In the genomic region with DNA sequence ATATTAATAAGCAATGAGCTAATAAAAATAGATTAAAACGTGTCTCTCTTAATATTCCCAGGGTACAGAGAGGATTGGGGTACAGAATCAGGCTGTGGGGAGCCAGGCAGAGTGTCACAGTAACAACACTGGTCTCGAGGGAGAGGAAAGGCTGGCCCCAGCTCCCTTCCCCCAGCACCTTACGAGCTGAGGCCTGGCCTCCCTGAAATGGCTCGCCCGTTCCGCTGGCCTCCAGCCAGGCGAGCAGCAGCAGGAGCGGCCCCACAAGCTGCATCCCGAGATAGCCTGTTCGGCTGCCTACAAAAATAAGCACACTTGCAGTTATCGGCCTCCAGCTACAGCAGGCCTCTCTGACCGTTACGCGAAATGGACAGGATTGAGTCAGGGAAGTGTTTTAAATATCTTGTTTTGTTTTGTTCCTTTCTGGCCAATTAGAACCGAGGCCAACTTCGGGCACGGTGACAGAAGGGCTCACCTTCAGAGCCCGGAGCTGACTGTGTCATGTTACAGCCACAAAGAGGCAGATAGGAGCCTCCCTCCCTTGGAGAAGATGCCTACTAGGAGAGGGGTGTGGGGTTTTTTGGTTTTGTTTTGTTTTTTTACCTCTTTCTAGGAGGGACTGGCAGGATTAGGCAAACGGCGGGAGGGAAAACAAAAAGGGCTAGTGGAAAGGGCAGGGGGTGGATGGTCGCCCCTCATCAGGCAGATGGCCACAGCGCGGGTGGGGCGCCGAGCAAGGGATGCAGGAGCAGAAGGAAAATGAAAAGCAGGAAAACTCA, we compare ENCODE assay signal across 1 cellular context.
TF ChIP-seq lines count a peak whose summit lies in the region.

No MANE protein-coding gene starts in this region.

TF ChIP-seq in HEK293, 187 proteins besides CTCF, POLR2A, EP300 and RAD21 (continued from another document and continues in another):
- TF ChIP-seq, protein P1, sequence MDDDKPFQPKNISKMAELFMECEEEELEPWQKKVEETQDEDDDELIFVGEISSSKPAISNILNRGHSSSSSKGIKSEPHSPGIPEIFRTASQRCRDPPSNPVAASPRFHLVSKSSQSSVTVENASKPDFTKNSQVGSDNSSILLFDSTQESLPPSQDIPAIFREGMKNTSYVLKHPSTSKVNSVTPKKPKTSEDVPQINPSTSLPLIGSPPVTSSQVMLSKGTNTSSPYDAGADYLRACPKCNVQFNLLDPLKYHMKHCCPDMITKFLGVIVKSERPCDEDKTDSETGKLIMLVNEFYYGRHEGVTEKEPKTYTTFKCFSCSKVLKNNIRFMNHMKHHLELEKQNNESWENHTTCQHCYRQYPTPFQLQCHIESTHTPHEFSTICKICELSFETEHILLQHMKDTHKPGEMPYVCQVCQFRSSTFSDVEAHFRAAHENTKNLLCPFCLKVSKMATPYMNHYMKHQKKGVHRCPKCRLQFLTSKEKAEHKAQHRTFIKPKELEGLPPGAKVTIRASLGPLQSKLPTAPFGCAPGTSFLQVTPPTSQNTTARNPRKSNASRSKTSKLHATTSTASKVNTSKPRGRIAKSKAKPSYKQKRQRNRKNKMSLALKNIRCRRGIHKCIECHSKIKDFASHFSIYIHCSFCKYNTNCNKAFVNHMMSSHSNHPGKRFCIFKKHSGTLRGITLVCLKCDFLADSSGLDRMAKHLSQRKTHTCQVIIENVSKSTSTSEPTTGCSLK (tag by site-specific recombination; IDR thresholded peaks at IDR 0.05) = no peak
- no peak for TF ChIP-seq ZSCAN16 (tag by site-specific recombination; IDR thresholded peaks at IDR 0.05)
- no peak for TF ChIP-seq ZNF292 (tag by site-specific recombination; IDR thresholded peaks at IDR 0.05; ENCODE audit: borderline replicate concordance, low read depth)
- 0 out of 2 replicates have a peak, but pooled peaks have one; percentile 32 for TF ChIP-seq ZNF184 (tag by site-specific recombination; IDR thresholded peaks at IDR 0.05)
- no peak for TF ChIP-seq ZNF211 (tag by site-specific recombination; IDR thresholded peaks at IDR 0.05; ENCODE audit: low read depth)
- no peak for TF ChIP-seq MEIS1 (CRISPR knock-in tag; IDR thresholded peaks at IDR 0.05; ENCODE audit: borderline replicate concordance)
- TF ChIP-seq ZNF426 (tag by site-specific recombination; IDR thresholded peaks at IDR 0.05) = no peak
- no peak for TF ChIP-seq ZNF19 (tag by site-specific recombination; IDR thresholded peaks at IDR 0.05; ENCODE audit: low read depth)
- TF ChIP-seq ZNF76 (tag by site-specific recombination; IDR thresholded peaks at IDR 0.05; ENCODE audit: borderline replicate concordance, low read depth) = peak; percentile 16; the same call in 1 of the 2 replicates
- no peak for TF ChIP-seq ZNF585B (tag by site-specific recombination; IDR thresholded peaks at IDR 0.05)
- TF ChIP-seq ZNF530 (tag by site-specific recombination; IDR thresholded peaks at IDR 0.05; ENCODE audit: low read depth) = no peak
- TF ChIP-seq EGR2 (tag by site-specific recombination; IDR thresholded peaks at IDR 0.05; ENCODE audit: low read depth) = no peak
- TF ChIP-seq GLI4 (tag by site-specific recombination; IDR thresholded peaks at IDR 0.05) = no peak
- TF ChIP-seq ZNF239 (tag by site-specific recombination; IDR thresholded peaks at IDR 0.05) = no peak
- TF ChIP-seq, protein P2, sequence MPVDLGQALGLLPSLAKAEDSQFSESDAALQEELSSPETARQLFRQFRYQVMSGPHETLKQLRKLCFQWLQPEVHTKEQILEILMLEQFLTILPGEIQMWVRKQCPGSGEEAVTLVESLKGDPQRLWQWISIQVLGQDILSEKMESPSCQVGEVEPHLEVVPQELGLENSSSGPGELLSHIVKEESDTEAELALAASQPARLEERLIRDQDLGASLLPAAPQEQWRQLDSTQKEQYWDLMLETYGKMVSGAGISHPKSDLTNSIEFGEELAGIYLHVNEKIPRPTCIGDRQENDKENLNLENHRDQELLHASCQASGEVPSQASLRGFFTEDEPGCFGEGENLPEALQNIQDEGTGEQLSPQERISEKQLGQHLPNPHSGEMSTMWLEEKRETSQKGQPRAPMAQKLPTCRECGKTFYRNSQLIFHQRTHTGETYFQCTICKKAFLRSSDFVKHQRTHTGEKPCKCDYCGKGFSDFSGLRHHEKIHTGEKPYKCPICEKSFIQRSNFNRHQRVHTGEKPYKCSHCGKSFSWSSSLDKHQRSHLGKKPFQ (tag by site-specific recombination; IDR thresholded peaks at IDR 0.05) = peak; percentile 11; the same call in 1 of the 2 replicates
- no peak for TF ChIP-seq SETDB1 (IDR thresholded peaks at IDR 0.05; ENCODE audit: insufficient read length, low read length)
- TF ChIP-seq ZNF302 (tag by site-specific recombination; IDR thresholded peaks at IDR 0.05; ENCODE audit: low read depth) = no peak; the same call in 1 of the 2 replicates
- TF ChIP-seq, protein P3, sequence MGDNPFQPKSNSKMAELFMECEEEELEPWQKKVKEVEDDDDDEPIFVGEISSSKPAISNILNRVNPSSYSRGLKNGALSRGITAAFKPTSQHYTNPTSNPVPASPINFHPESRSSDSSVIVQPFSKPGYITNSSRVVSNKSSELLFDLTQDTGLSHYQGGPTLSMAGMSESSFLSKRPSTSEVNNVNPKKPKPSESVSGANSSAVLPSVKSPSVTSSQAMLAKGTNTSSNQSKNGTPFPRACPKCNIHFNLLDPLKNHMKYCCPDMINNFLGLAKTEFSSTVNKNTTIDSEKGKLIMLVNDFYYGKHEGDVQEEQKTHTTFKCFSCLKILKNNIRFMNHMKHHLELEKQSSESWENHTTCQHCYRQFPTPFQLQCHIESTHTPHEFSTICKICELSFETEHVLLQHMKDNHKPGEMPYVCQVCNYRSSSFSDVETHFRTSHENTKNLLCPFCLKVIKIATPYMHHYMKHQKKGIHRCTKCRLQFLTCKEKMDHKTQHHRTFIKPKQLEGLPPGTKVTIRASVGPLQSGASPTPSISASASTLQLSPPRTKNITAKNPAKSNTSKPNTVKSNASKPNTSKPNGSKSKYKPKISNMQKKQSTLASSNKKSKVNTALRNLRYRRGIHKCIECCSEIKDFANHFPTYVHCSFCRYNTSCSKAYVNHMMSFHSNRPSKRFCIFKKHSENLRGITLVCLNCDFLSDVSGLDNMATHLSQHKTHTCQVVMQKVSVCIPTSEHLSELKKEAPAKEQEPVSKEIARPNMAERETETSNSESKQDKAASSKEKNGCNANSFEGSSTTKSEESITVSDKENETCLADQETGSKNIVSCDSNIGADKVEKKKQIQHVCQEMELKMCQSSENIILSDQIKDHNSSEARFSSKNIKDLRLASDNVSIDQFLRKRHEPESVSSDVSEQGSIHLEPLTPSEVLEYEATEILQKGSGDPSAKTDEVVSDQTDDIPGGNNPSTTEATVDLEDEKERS (tag by site-specific recombination; IDR thresholded peaks at IDR 0.05) = no peak
- no peak for TF ChIP-seq ZNF555 (tag by site-specific recombination; conservative IDR thresholded peaks at IDR 0.05)
- 0 out of 2 replicates have a peak, but pooled peaks have one; percentile 14 for TF ChIP-seq ZSCAN23 (tag by site-specific recombination; IDR thresholded peaks at IDR 0.05)
- TF ChIP-seq, protein P4, sequence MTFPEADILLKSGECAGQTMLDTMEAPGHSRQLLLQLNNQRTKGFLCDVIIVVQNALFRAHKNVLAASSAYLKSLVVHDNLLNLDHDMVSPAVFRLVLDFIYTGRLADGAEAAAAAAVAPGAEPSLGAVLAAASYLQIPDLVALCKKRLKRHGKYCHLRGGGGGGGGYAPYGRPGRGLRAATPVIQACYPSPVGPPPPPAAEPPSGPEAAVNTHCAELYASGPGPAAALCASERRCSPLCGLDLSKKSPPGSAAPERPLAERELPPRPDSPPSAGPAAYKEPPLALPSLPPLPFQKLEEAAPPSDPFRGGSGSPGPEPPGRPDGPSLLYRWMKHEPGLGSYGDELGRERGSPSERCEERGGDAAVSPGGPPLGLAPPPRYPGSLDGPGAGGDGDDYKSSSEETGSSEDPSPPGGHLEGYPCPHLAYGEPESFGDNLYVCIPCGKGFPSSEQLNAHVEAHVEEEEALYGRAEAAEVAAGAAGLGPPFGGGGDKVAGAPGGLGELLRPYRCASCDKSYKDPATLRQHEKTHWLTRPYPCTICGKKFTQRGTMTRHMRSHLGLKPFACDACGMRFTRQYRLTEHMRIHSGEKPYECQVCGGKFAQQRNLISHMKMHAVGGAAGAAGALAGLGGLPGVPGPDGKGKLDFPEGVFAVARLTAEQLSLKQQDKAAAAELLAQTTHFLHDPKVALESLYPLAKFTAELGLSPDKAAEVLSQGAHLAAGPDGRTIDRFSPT (tag by site-specific recombination; IDR thresholded peaks at IDR 0.05) = peak; percentile 70; the same call in 1 of the 2 replicates
- no peak for TF ChIP-seq ZNF549 (tag by site-specific recombination; IDR thresholded peaks at IDR 0.05)
- TF ChIP-seq ZEB2 (tag by site-specific recombination; IDR thresholded peaks at IDR 0.05) = peak; percentile 70
- TF ChIP-seq ZNF404 (tag by site-specific recombination; IDR thresholded peaks at IDR 0.05) = no peak
- peak; percentile 98 for TF ChIP-seq ZSCAN30 (tag by site-specific recombination; IDR thresholded peaks at IDR 0.05)
- TF ChIP-seq, protein P5, sequence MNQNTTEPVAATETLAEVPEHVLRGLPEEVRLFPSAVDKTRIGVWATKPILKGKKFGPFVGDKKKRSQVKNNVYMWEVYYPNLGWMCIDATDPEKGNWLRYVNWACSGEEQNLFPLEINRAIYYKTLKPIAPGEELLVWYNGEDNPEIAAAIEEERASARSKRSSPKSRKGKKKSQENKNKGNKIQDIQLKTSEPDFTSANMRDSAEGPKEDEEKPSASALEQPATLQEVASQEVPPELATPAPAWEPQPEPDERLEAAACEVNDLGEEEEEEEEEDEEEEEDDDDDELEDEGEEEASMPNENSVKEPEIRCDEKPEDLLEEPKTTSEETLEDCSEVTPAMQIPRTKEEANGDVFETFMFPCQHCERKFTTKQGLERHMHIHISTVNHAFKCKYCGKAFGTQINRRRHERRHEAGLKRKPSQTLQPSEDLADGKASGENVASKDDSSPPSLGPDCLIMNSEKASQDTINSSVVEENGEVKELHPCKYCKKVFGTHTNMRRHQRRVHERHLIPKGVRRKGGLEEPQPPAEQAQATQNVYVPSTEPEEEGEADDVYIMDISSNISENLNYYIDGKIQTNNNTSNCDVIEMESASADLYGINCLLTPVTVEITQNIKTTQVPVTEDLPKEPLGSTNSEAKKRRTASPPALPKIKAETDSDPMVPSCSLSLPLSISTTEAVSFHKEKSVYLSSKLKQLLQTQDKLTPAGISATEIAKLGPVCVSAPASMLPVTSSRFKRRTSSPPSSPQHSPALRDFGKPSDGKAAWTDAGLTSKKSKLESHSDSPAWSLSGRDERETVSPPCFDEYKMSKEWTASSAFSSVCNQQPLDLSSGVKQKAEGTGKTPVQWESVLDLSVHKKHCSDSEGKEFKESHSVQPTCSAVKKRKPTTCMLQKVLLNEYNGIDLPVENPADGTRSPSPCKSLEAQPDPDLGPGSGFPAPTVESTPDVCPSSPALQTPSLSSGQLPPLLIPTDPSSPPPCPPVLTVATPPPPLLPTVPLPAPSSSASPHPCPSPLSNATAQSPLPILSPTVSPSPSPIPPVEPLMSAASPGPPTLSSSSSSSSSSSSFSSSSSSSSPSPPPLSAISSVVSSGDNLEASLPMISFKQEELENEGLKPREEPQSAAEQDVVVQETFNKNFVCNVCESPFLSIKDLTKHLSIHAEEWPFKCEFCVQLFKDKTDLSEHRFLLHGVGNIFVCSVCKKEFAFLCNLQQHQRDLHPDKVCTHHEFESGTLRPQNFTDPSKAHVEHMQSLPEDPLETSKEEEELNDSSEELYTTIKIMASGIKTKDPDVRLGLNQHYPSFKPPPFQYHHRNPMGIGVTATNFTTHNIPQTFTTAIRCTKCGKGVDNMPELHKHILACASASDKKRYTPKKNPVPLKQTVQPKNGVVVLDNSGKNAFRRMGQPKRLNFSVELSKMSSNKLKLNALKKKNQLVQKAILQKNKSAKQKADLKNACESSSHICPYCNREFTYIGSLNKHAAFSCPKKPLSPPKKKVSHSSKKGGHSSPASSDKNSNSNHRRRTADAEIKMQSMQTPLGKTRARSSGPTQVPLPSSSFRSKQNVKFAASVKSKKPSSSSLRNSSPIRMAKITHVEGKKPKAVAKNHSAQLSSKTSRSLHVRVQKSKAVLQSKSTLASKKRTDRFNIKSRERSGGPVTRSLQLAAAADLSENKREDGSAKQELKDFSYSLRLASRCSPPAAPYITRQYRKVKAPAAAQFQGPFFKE (tag by site-specific recombination; IDR thresholded peaks at IDR 0.05; ENCODE audit: borderline replicate concordance) = no peak
- no peak for TF ChIP-seq ZFHX2 (tag by site-specific recombination; conservative IDR thresholded peaks at IDR 0.05)
- TF ChIP-seq MYNN (tag by site-specific recombination; IDR thresholded peaks at IDR 0.05; ENCODE audit: borderline replicate concordance) = no peak
- peak; percentile 90 for TF ChIP-seq OSR2 (tag by site-specific recombination; IDR thresholded peaks at IDR 0.05)
- TF ChIP-seq ZNF114 (tag by site-specific recombination; IDR thresholded peaks at IDR 0.05) = no peak
- TF ChIP-seq TCF7L2 (IDR thresholded peaks at IDR 0.05; ENCODE audit: borderline replicate concordance, low read depth, low read length) = no peak
- peak; percentile 95 for TF ChIP-seq ZXDB (tag by site-specific recombination; IDR thresholded peaks at IDR 0.05)
- TF ChIP-seq, protein P6, sequence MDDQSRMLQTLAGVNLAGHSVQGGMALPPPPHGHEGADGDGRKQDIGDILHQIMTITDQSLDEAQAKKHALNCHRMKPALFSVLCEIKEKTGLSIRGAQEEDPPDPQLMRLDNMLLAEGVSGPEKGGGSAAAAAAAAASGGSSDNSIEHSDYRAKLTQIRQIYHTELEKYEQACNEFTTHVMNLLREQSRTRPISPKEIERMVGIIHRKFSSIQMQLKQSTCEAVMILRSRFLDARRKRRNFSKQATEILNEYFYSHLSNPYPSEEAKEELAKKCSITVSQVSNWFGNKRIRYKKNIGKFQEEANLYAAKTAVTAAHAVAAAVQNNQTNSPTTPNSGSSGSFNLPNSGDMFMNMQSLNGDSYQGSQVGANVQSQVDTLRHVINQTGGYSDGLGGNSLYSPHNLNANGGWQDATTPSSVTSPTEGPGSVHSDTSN (CRISPR knock-in tag; IDR thresholded peaks at IDR 0.05) = no peak
- TF ChIP-seq ZBTB7A (tag by site-specific recombination; IDR thresholded peaks at IDR 0.05; ENCODE audit: low read depth) = no peak
- TF ChIP-seq SP3 (tag by site-specific recombination; IDR thresholded peaks at IDR 0.05) = no peak
- TF ChIP-seq ZNF174 (tag by site-specific recombination; IDR thresholded peaks at IDR 0.05) = no peak
- TF ChIP-seq GLIS1 (tag by site-specific recombination; IDR thresholded peaks at IDR 0.05) = peak; percentile 80
- TF ChIP-seq ZNF132 (tag by site-specific recombination; IDR thresholded peaks at IDR 0.05; ENCODE audit: borderline replicate concordance) = no peak
- TF ChIP-seq ZNF394 (tag by site-specific recombination; IDR thresholded peaks at IDR 0.05; ENCODE audit: borderline replicate concordance) = peak; percentile 15; the same call in 1 of the 2 replicates
- TF ChIP-seq ZNF768 (tag by site-specific recombination; IDR thresholded peaks at IDR 0.05) = no peak
- TF ChIP-seq ZNF248 (tag by site-specific recombination; IDR thresholded peaks at IDR 0.05) = no peak
- no peak for TF ChIP-seq ZFP37 (tag by site-specific recombination; IDR thresholded peaks at IDR 0.05)
- TF ChIP-seq ZNF629 (tag by site-specific recombination; IDR thresholded peaks at IDR 0.05) = peak; percentile 77
- no peak for TF ChIP-seq ZNF596 (tag by site-specific recombination; IDR thresholded peaks at IDR 0.05)
